In genomic region chr3:194841515-194841841, GRCh38 we compare ENCODE assay signal across 24 cellular contexts.
"Had no signal": no experiment of that assay in that cellular context is flagged by ENCODE, and none has a peak within 500 bp of the region (broad histone marks: within the 10 kb centered on the region; RNA-seq: fewer than 3 reads in every experiment).

No MANE protein-coding gene starts in this region.

- H3K9me3 ChIP-seq: breast epithelium had no signal

- ATAC-seq: activated CD8-positive, alpha-beta memory T cell treated with anti-CD3 and anti-CD28 coated beads, Interleukin-2, amount 10 ng/mL, durations not matched to agents 7 days and 5 days; T-cell had no signal

- H3K4me3 ChIP-seq: breast epithelium, SK-N-MC had no signal

- H3K36me3 ChIP-seq: breast epithelium had no signal

- H3K4me1 ChIP-seq: breast epithelium had no signal

- DNase-seq: activated B cell treated with CpG ODN at 0.5 μM for 24 hours; activated CD4-positive, alpha-beta T cell treated with anti-CD3 and anti-CD28 coated beads for 1 hour; activated CD4-positive, alpha-beta T cell treated with anti-CD3 and anti-CD28 coated beads, Interleukin-2, amount 10 ng/mL, durations not matched to agents 24 days and 14 days; activated CD4-positive, alpha-beta T cell treated with anti-CD3 and anti-CD28 coated beads, Interleukin-2, amount 50 U/mL, for 48 hours; activated CD8-positive, alpha-beta memory T cell treated with anti-CD3 and anti-CD28 coated beads, Interleukin-2, amount 10 ng/mL, durations not matched to agents 7 days and 5 days; activated effector memory CD4-positive, alpha-beta T cell treated with Interleukin-2 at 50 U/mL for 16 hours; activated naive CD4-positive, alpha-beta T cell; activated T-cell treated with anti-CD3 and anti-CD28 coated beads, Interleukin-2, amount 50 U/mL, for 24 hours; aorta; central memory CD4-positive, alpha-beta T cell; KG1; NCI-H1092 treated with DMSO at 0.1 percent for 48 hours; NCI-H1417 treated with DMSO at 0.1 percent for 48 hours; NCI-H1694 treated with DMSO at 0.1 percent for 48 hours; NCI-H2029 treated with DMSO at 0.1 percent for 48 hours; NCI-H345; NCI-H510A; NCI-H526 treated with DMSO at 0.1 percent for 48 hours; NCI-H82; NK-92 treated with Interleukin-12 subunit alpha and Interleukin-12 subunit beta, amount 100 ng/mL, for 24 hours; T-cell; T-helper 2 cell had no signal

- H3K27ac ChIP-seq: breast epithelium, SK-N-MC had no signal

- H3K27me3 ChIP-seq: breast epithelium had no signal
